Comparison of ENCODE assay signal across 23 cellular contexts in genomic region chr10:65765006-65765546, GRCh38.
DNase-seq lines count a peak whose midpoint lies in the region; ATAC-seq, FAIRE-seq and TF ChIP-seq lines count a peak whose summit lies in the region.
"Had no signal": no experiment of that assay in that cellular context is flagged by ENCODE, and none has a peak within 500 bp of the region (broad histone marks: within the 10 kb centered on the region; RNA-seq: fewer than 3 reads in every experiment).

No MANE protein-coding gene starts in this region.

- peaks cover 10% of the 10 kb centered on the region for H3K4me1 Mint-ChIP-seq in brain
- H3K4me1 Mint-ChIP-seq: CD4-positive, CD25-positive, alpha-beta regulatory T cell had no signal

- peak overlapping the region in 2 of 5 experiments; percentile 45 to 91 for H3K27ac Mint-ChIP-seq in brain
- H3K27ac Mint-ChIP-seq: CD4-positive, CD25-positive, alpha-beta regulatory T cell; HFFc6 had no signal

- no peak for ATAC-seq in HG02610 (IDR thresholded peaks at IDR 0.05; ENCODE audit: unreplicated experiment)

- peak overlapping the region in 3 of 5 experiments; percentile 38 to 60 (median 56) for H3K4me3 Mint-ChIP-seq in brain
- H3K4me3 Mint-ChIP-seq: CD4-positive, CD25-positive, alpha-beta regulatory T cell; HFFc6 had no signal

- H3K4me1 ChIP-seq in kidney (ENCODE audit: control insufficient read depth in 1 of 2, insufficient read depth in 1 of 2, low read depth in 1 of 2, low read length in 2 of 2) = no peaks in the 10 kb centered on the region
- H3K4me1 ChIP-seq: BLaER1, HAP-1, SJCRH30 had no signal

- no peak for TF ChIP-seq CTCF in brain (conservative IDR thresholded peaks at IDR 0.05)
- no peak for TF ChIP-seq CTCF in kidney (IDR thresholded peaks at IDR 0.05; ENCODE audit: borderline replicate concordance, extremely low read depth, insufficient read depth)

- FAIRE-seq in H54 (lab: Jason Lieb, UNC) (peak; percentile 20), islet of Langerhans (lab: Jason Lieb, UNC) (peak; percentile 88), kidney (lab: Jason Lieb, UNC) (no peak)
- FAIRE-seq: D721Med, RCC 7860 had no signal

- no peak overlapping the region for H3K27ac ChIP-seq in kidney (ENCODE audit: low read depth in 2 of 2, low read length in 2 of 2)
- H3K27ac ChIP-seq: BLaER1, GM23248, SJCRH30 had no signal

- H3K9me3 ChIP-seq in kidney (ENCODE audit: control insufficient read depth in 1 of 2, low read length in 2 of 2) = no peaks in the 10 kb centered on the region
- H3K9me3 ChIP-seq: BLaER1, HAP-1, SJCRH30 had no signal

- peaks cover 0 to 7% (median 0%) of the 10 kb centered on the region in 5 experiments for H3K9me3 Mint-ChIP-seq in brain

- no peaks in the 10 kb centered on the region for H3K36me3 ChIP-seq in kidney (ENCODE audit: control insufficient read depth in 1 of 2, insufficient read depth in 2 of 2, low read length in 2 of 2)
- H3K36me3 ChIP-seq: BLaER1, HAP-1, SJCRH30 had no signal

- no peak for TF ChIP-seq POLR2A in H54 (IDR thresholded peaks at IDR 0.05; ENCODE audit: low read depth, low read length)

- H3K4me3 ChIP-seq in kidney (ENCODE audit: low read length in 2 of 2) = no peak overlapping the region
- H3K4me3 ChIP-seq: BLaER1, GM23248, HAP-1, SJCRH30 had no signal

- no peaks in the 10 kb centered on the region for H3K36me3 Mint-ChIP-seq in brain
- H3K36me3 Mint-ChIP-seq: CD4-positive, CD25-positive, alpha-beta regulatory T cell had no signal

- no peak overlapping the region for H3K9ac ChIP-seq in kidney (ENCODE audit: low read length in 2 of 2)
- H3K9ac ChIP-seq: BLaER1, GM23248 had no signal

- no peaks in the 10 kb centered on the region for H3K27me3 Mint-ChIP-seq in brain
- H3K27me3 Mint-ChIP-seq: CD4-positive, CD25-positive, alpha-beta regulatory T cell had no signal

- intact Hi-C loops in kidney (cut with DNase I) = no loop called here

- no peak for DNase-seq in H54 (ENCODE audit: insufficient read length, low spot score)
- peak; percentile 17 for DNase-seq in putamen (ENCODE audit: low spot score)
- no peak for DNase-seq in LoVo (ENCODE audit: low spot score)
- no peak for DNase-seq in kidney
- DNase-seq: CD4-positive, CD25-positive, alpha-beta regulatory T cell; GM23248; HFFc6; IMR-90; KG1; NCI-H1092; NCI-H1436; NCI-H187; NCI-H446; NCI-H524 treated with DMSO at 0.1 percent for 48 hours; NCI-H774; SJCRH30 had no signal
